Comparison of ENCODE assay signal across 13 cellular contexts in the genomic region with DNA sequence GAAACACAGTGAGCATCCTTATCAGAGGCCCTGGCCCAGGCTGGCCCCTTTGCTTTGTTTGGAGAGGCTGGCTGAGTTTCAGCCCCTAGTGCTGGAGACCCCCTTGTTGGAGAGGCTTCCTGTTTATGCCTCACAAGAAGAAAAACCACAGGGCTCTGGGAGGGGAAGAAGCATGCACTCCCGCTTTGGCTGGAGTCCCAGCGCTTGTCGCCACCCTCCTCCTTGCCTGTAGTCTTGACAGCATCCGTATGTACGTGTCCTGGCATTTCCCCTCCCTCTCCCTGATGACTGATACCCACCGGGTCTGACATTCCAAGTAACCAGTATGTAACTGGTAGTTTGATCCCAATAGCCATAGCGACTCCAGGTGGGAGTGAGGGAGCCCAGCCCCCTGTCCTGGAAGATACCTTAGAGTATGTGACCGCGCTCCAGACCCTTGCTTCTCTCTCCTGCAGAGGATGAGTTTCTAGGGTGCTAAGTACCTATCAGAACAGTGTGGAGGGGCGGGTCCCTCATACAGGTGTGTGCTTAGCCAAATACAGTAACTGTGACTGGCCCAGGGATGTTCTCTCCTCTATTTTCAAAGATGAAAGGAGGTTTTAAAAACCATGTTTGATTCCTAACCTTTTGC. TPM values are rescaled to one million over a fixed set of nuclear protein-coding genes. Genes with fewer than 3 reads are reported as not detected.
DNase-seq lines count a peak whose midpoint lies in the region; ATAC-seq and TF ChIP-seq lines count a peak whose summit lies in the region.
"Had no signal": no experiment of that assay in that cellular context is flagged by ENCODE, and none has a peak within 500 bp of the region (broad histone marks: within the 10 kb centered on the region; RNA-seq: fewer than 3 reads in every experiment).

No MANE protein-coding gene starts in this region.

- no peaks in the 10 kb centered on the region for H3K9me3 ChIP-seq in CD4-positive, alpha-beta T cell (ENCODE audit: control insufficient read depth, low read length)
- H3K9me3 ChIP-seq in right cardiac atrium (ENCODE audit: control insufficient read depth, low read length) = no peaks in the 10 kb centered on the region
- H3K9me3 ChIP-seq: gastrocnemius medialis, ovary had no signal

- DNase-seq in CD4-positive, alpha-beta T cell = peak in 2 of 10 experiments; percentile 23 to 40
- DNase-seq in HT1080 (ENCODE audit: low read depth) (peak; percentile 67), right cardiac atrium (peak; percentile 75 to 90 (median 88)), Calu3 (no peak), DMS53 treated with DMSO at 0.1 percent for 48 hours (lab: John Stamatoyannopoulos, UW; ENCODE audit: unreplicated experiment) (no peak)
- DNase-seq in activated T-helper 2 cell treated with anti-CD3 and anti-CD28 coated beads, Interferon-gamma antibody, Interleukin-2, Interleukin-4, amounts not matched to agents 10 μg/mL and 5 μg/mL and 100 μg/mL, durations not matched to agents 14 hours and 24 hours and 36 hours (ENCODE audit: low spot score) = no peak
- DNase-seq: DMS79 treated with DMSO at 0.1 percent for 48 hours; gastrocnemius medialis; ovary; stimulated activated CD4-positive, alpha-beta T cell treated with anti-CD3 and anti-CD28 coated beads, Interleukin-4, amount 100 ng/mL, for 4 hours had no signal

- H3K9me3 Mint-ChIP-seq in CD4-positive, alpha-beta T cell = no peaks in the 10 kb centered on the region
- no peaks in the 10 kb centered on the region for H3K9me3 Mint-ChIP-seq in activated T-helper 2 cell treated with anti-CD3 and anti-CD28 coated beads, Interferon-gamma antibody, Interleukin-2, Interleukin-4, amounts not matched to agents 10 μg/mL and 5 μg/mL and 100 μg/mL, durations not matched to agents 14 hours and 24 hours and 36 hours
- H3K9me3 Mint-ChIP-seq in stimulated activated memory B cell treated with anti-CD40 and anti-IgM and Interleukin-4, amounts not matched to agents 10 μg/mL and 1 μg/mL and 100 μg/mL, for 72 hours = no peaks in the 10 kb centered on the region
- no peaks in the 10 kb centered on the region for H3K9me3 Mint-ChIP-seq in Calu3 (ENCODE audit: low read depth, unreplicated experiment)

- H3K4me1 ChIP-seq in right cardiac atrium (ENCODE audit: control insufficient read depth, insufficient read depth, low read length) = peaks cover 3% of the 10 kb centered on the region
- H3K4me1 ChIP-seq: gastrocnemius medialis had no signal

- POLR2A ChIA-PET in CD4-positive, alpha-beta T cell (lab: Charles Lee) = interaction anchor here (0.6 to 7.2 kb wide), 4 partner anchors 13 to 28 kb away, joined by 3 to 83 read pairs (median 4); a partner anchor contains a TSS

- peak overlapping the region; percentile 92 for H3K27ac Mint-ChIP-seq in CD4-positive, alpha-beta T cell
- peak overlapping the region; percentile 28 for H3K27ac Mint-ChIP-seq in activated T-helper 2 cell treated with anti-CD3 and anti-CD28 coated beads, Interferon-gamma antibody, Interleukin-2, Interleukin-4, amounts not matched to agents 10 μg/mL and 5 μg/mL and 100 μg/mL, durations not matched to agents 14 hours and 24 hours and 36 hours
- H3K27ac Mint-ChIP-seq in stimulated activated memory B cell treated with anti-CD40 and anti-IgM and Interleukin-4, amounts not matched to agents 10 μg/mL and 1 μg/mL and 100 μg/mL, for 72 hours = no peak overlapping the region
- H3K27ac Mint-ChIP-seq in Calu3 (ENCODE audit: unreplicated experiment) = no peak overlapping the region

- ATAC-seq in CD4-positive, alpha-beta T cell (ENCODE audit: poor library complexity) = no peak
- peak; percentile 45 to 62 for ATAC-seq in right cardiac atrium
- no peak for ATAC-seq in stimulated activated memory B cell treated with anti-CD40 and anti-IgM and Interleukin-4, amounts not matched to agents 10 μg/mL and 1 μg/mL and 100 μg/mL, for 72 hours
- ATAC-seq: gastrocnemius medialis, left lobe of liver had no signal

- no peaks in the 10 kb centered on the region for H3K27me3 ChIP-seq in CD4-positive, alpha-beta T cell (ENCODE audit: control insufficient read depth, insufficient read depth, low read length)
- no peaks in the 10 kb centered on the region for H3K27me3 ChIP-seq in right cardiac atrium (ENCODE audit: control insufficient read depth, insufficient read depth)
- H3K27me3 ChIP-seq: cardiac muscle cell, gastrocnemius medialis, ovary had no signal

- H3K36me3 Mint-ChIP-seq in CD4-positive, alpha-beta T cell (ENCODE audit: low read depth) = peaks cover 25% of the 10 kb centered on the region
- H3K36me3 Mint-ChIP-seq in activated T-helper 2 cell treated with anti-CD3 and anti-CD28 coated beads, Interferon-gamma antibody, Interleukin-2, Interleukin-4, amounts not matched to agents 10 μg/mL and 5 μg/mL and 100 μg/mL, durations not matched to agents 14 hours and 24 hours and 36 hours (ENCODE audit: low read depth) = peaks cover 30% of the 10 kb centered on the region
- H3K36me3 Mint-ChIP-seq in stimulated activated memory B cell treated with anti-CD40 and anti-IgM and Interleukin-4, amounts not matched to agents 10 μg/mL and 1 μg/mL and 100 μg/mL, for 72 hours = peaks cover 11% of the 10 kb centered on the region
- H3K36me3 Mint-ChIP-seq in Calu3 (ENCODE audit: insufficient read depth, unreplicated experiment) = peaks cover 5% of the 10 kb centered on the region

- H3K27me3 Mint-ChIP-seq in CD4-positive, alpha-beta T cell = no peaks in the 10 kb centered on the region
- H3K27me3 Mint-ChIP-seq in activated T-helper 2 cell treated with anti-CD3 and anti-CD28 coated beads, Interferon-gamma antibody, Interleukin-2, Interleukin-4, amounts not matched to agents 10 μg/mL and 5 μg/mL and 100 μg/mL, durations not matched to agents 14 hours and 24 hours and 36 hours (ENCODE audit: low read depth) = no peaks in the 10 kb centered on the region
- H3K27me3 Mint-ChIP-seq in stimulated activated memory B cell treated with anti-CD40 and anti-IgM and Interleukin-4, amounts not matched to agents 10 μg/mL and 1 μg/mL and 100 μg/mL, for 72 hours = no peaks in the 10 kb centered on the region
- no peaks in the 10 kb centered on the region for H3K27me3 Mint-ChIP-seq in Calu3 (ENCODE audit: unreplicated experiment)

- peaks cover 91% of the 10 kb centered on the region for H3K4me1 Mint-ChIP-seq in CD4-positive, alpha-beta T cell (ENCODE audit: low read depth)
- peaks cover 68% of the 10 kb centered on the region for H3K4me1 Mint-ChIP-seq in activated T-helper 2 cell treated with anti-CD3 and anti-CD28 coated beads, Interferon-gamma antibody, Interleukin-2, Interleukin-4, amounts not matched to agents 10 μg/mL and 5 μg/mL and 100 μg/mL, durations not matched to agents 14 hours and 24 hours and 36 hours (ENCODE audit: low read depth)
- H3K4me1 Mint-ChIP-seq in stimulated activated memory B cell treated with anti-CD40 and anti-IgM and Interleukin-4, amounts not matched to agents 10 μg/mL and 1 μg/mL and 100 μg/mL, for 72 hours = peaks cover 35% of the 10 kb centered on the region
- H3K4me1 Mint-ChIP-seq in Calu3 (ENCODE audit: low read depth, unreplicated experiment) = no peaks in the 10 kb centered on the region

- intact Hi-C loops in CD4-positive, alpha-beta T cell (cut with DNase I, micrococcal nuclease) = no loop called here
- intact Hi-C loops in activated T-helper 2 cell treated with anti-CD3 and anti-CD28 coated beads, Interferon-gamma antibody, Interleukin-2, Interleukin-4, amounts not matched to agents 10 μg/mL and 5 μg/mL and 100 μg/mL, durations not matched to agents 14 hours and 24 hours and 36 hours (cut with micrococcal nuclease) = no loop called here
- intact Hi-C loops in right cardiac atrium (cut with DNase I) = no loop called here
- intact Hi-C loops in Calu3 (cut with micrococcal nuclease; ENCODE audit: unreplicated experiment) = no loop called here

- CTCF ChIA-PET in CD4-positive, alpha-beta T cell (lab: Charles Lee) = interaction anchor here (1.4 kb wide), 1 partner anchor 28 kb away, joined by 4 read pairs; a partner anchor contains a TSS
- CTCF ChIA-PET in Calu3 (lab: Charles Lee) = no interaction called here

- 37% methylated on average over 10 of the region's 10 CpGs for WGBS in right cardiac atrium

- no TSS peak for BruUV-seq in Calu3 (replicated peaks; lab: Mats Ljungman, UMichigan)

- H3K4me3 Mint-ChIP-seq in CD4-positive, alpha-beta T cell = peak overlapping the region; percentile 77
- H3K4me3 Mint-ChIP-seq in activated T-helper 2 cell treated with anti-CD3 and anti-CD28 coated beads, Interferon-gamma antibody, Interleukin-2, Interleukin-4, amounts not matched to agents 10 μg/mL and 5 μg/mL and 100 μg/mL, durations not matched to agents 14 hours and 24 hours and 36 hours (ENCODE audit: low read depth) = no peak overlapping the region
- no peak overlapping the region for H3K4me3 Mint-ChIP-seq in stimulated activated memory B cell treated with anti-CD40 and anti-IgM and Interleukin-4, amounts not matched to agents 10 μg/mL and 1 μg/mL and 100 μg/mL, for 72 hours
- H3K4me3 Mint-ChIP-seq in Calu3 (ENCODE audit: low read depth, unreplicated experiment) = no peak overlapping the region

- TF ChIP-seq CTCF in CD4-positive, alpha-beta T cell (IDR thresholded peaks at IDR 0.05) = no peak
- TF ChIP-seq CTCF in Calu3 (IDR thresholded peaks at IDR 0.05; ENCODE audit: unreplicated experiment) = no peak

- no peak overlapping the region for H3K4me3 ChIP-seq in right cardiac atrium (ENCODE audit: low read length)
- H3K4me3 ChIP-seq: cardiac muscle cell, gastrocnemius medialis, ovary had no signal

- peak overlapping the region; percentile 73 for H3K27ac ChIP-seq in CD4-positive, alpha-beta T cell (ENCODE audit: low read depth, low read length)
- H3K27ac ChIP-seq in right cardiac atrium (ENCODE audit: low read length) = no peak overlapping the region
- H3K27ac ChIP-seq: cardiac muscle cell, gastrocnemius medialis, ovary had no signal

RNA-seq across cellular contexts. Expression of a gene that starts 6.8 kb away (rescaled TPM):
- total RNA-seq in CD4-positive, alpha-beta T cell = 10 to 100 TPM; 23.2 to 24.9 TPM
- total RNA-seq in HT1080 (2014; rRNA removed; shearing (Covaris generic)) = 36.4 and 60.4 TPM in 2 replicates
- polyA plus RNA-seq in HT1080 (2015; cell fraction: cytosol; rRNA removed) = 21.3 and 43.2 TPM in 2 replicates
- polyA plus RNA-seq in HT1080 (2015; cell fraction: nucleus; rRNA removed) = 8.6 and 11.9 TPM in 2 replicates
- 50.2 and 54.3 TPM in 2 replicates for total RNA-seq in activated T-helper 2 cell treated with anti-CD3 and anti-CD28 coated beads, Interferon-gamma antibody, Interleukin-2, Interleukin-4, amounts not matched to agents 10 μg/mL and 5 μg/mL and 100 μg/mL, durations not matched to agents 14 hours and 24 hours and 36 hours
- total RNA-seq in right cardiac atrium (100 to 1,000 TPM in 1 of 4 donors, 10 to 100 TPM in 3; 53.0 to 113 (median 79.0) TPM), Calu3 (2022) (27.2 and 28.8 TPM in 2 replicates)
- 66.5 TPM for polyA plus RNA-seq in right cardiac atrium

RNA-seq across cellular contexts. Expression of a gene that starts 28.8 kb away (rescaled TPM):
- 10 to 100 TPM; 25.6 to 26.6 TPM for total RNA-seq in CD4-positive, alpha-beta T cell
- total RNA-seq in HT1080 (2014; rRNA removed; shearing (Covaris generic)) = 0.37 and 0.90 TPM in 2 replicates
- 1.3 and 1.9 TPM in 2 replicates for polyA plus RNA-seq in HT1080 (2015; cell fraction: cytosol; rRNA removed)
- polyA plus RNA-seq in HT1080 (2015; cell fraction: nucleus; rRNA removed) = 6.1 and 13.7 TPM in 2 replicates
- 14.6 and 16.4 TPM in 2 replicates for total RNA-seq in activated T-helper 2 cell treated with anti-CD3 and anti-CD28 coated beads, Interferon-gamma antibody, Interleukin-2, Interleukin-4, amounts not matched to agents 10 μg/mL and 5 μg/mL and 100 μg/mL, durations not matched to agents 14 hours and 24 hours and 36 hours
- 10 to 100 TPM in 3 of 4 donors, 1 to 10 TPM in 1; 9.0 to 15.9 (median 14.2) TPM for total RNA-seq in right cardiac atrium
- polyA plus RNA-seq in right cardiac atrium = 7.8 TPM
- 17.7 and 19.4 TPM in 2 replicates for total RNA-seq in Calu3 (2022)

Comparison
In these comparisons a context has a peak if more than half of its experiments do, and no peak if none do; other contexts are left out.
1. ATAC-seq: peak in right cardiac atrium (2 of 2); none in CD4-positive, alpha-beta T cell (single experiment) and stimulated activated memory B cell treated with anti-CD40 and anti-IgM and Interleukin-4, amounts not matched to agents 10 μg/mL and 1 μg/mL and 100 μg/mL, for 72 hours (single experiment).
2. DNase-seq: peak in HT1080 (single experiment) and right cardiac atrium (3 of 3); none in activated T-helper 2 cell treated with anti-CD3 and anti-CD28 coated beads, Interferon-gamma antibody, Interleukin-2, Interleukin-4, amounts not matched to agents 10 μg/mL and 5 μg/mL and 100 μg/mL, durations not matched to agents 14 hours and 24 hours and 36 hours (single experiment), Calu3 (single experiment) and DMS53 treated with DMSO at 0.1 percent for 48 hours (single experiment).
3. H3K27ac Mint-ChIP-seq: peak in CD4-positive, alpha-beta T cell (single experiment) and activated T-helper 2 cell treated with anti-CD3 and anti-CD28 coated beads, Interferon-gamma antibody, Interleukin-2, Interleukin-4, amounts not matched to agents 10 μg/mL and 5 μg/mL and 100 μg/mL, durations not matched to agents 14 hours and 24 hours and 36 hours (single experiment); none in stimulated activated memory B cell treated with anti-CD40 and anti-IgM and Interleukin-4, amounts not matched to agents 10 μg/mL and 1 μg/mL and 100 μg/mL, for 72 hours (single experiment) and Calu3 (single experiment).